In genomic region chr12:50224026-50224692, GRCh38 we compare ENCODE assay signal across 1 cellular context.
A peak's percentile ranks its signal among the peaks of the same experiment; 100 is the strongest.
TF ChIP-seq lines count a peak whose summit lies in the region.

No MANE protein-coding gene starts in this region.

TF ChIP-seq in HepG2, 621 proteins besides CTCF, POLR2A, EP300 and RAD21:
- TF ChIP-seq NFYC (CRISPR knock-in tag; IDR thresholded peaks at IDR 0.05) (no peak), SMARCC2 (IDR thresholded peaks at IDR 0.05) (no peak), ATF7 (IDR thresholded peaks at IDR 0.05) (no peak), ATF7 (CRISPR knock-in tag; IDR thresholded peaks at IDR 0.05) (no peak), TOE1 (CRISPR knock-in tag; IDR thresholded peaks at IDR 0.05) (no peak), SOX5 (CRISPR knock-in tag; IDR thresholded peaks at IDR 0.05; ENCODE audit: borderline replicate concordance) (peak; percentile 68; the same call in 1 of the 2 replicates), MED1 (CRISPR knock-in tag; IDR thresholded peaks at IDR 0.05) (no peak), SAP130 (CRISPR knock-in tag; IDR thresholded peaks at IDR 0.05; ENCODE audit: low read depth) (no peak), HNRNPK (IDR thresholded peaks at IDR 0.05; ENCODE audit: low read depth, low read length, poor library complexity, severe bottlenecking) (no peak), ZNF3 (CRISPR knock-in tag; IDR thresholded peaks at IDR 0.05) (no peak), CERS6 (CRISPR knock-in tag; IDR thresholded peaks at IDR 0.05) (no peak), ZNF230 (CRISPR knock-in tag; IDR thresholded peaks at IDR 0.05) (no peak), RXRA (CRISPR knock-in tag; IDR thresholded peaks at IDR 0.05) (no peak), ZNF766 (CRISPR knock-in tag; IDR thresholded peaks at IDR 0.05; ENCODE audit: borderline replicate concordance) (no peak), SALL1 (CRISPR knock-in tag; IDR thresholded peaks at IDR 0.05) (no peak), SOX13 (IDR thresholded peaks at IDR 0.05) (no peak), SOX13 (CRISPR knock-in tag; conservative IDR thresholded peaks at IDR 0.05 in 1 of 2, IDR thresholded peaks at IDR 0.05 in 1 of 2) (peak in 1 of 2 experiments; percentile 66; a peak in 1 of 4 replicates), ZNF660 (CRISPR knock-in tag; IDR thresholded peaks at IDR 0.05; ENCODE audit: borderline replicate concordance, low read depth) (no peak), XRCC5 (optimal IDR thresholded peaks at IDR 0.05; ENCODE audit: low read length) (no peak), ZXDC (CRISPR knock-in tag; IDR thresholded peaks at IDR 0.05) (no peak), RBAK (CRISPR knock-in tag; IDR thresholded peaks at IDR 0.05) (no peak), MTF2 (CRISPR knock-in tag; IDR thresholded peaks at IDR 0.05; ENCODE audit: borderline replicate concordance) (no peak), EEA1 (CRISPR knock-in tag; IDR thresholded peaks at IDR 0.05; ENCODE audit: borderline replicate concordance) (no peak), CREBL2 (CRISPR knock-in tag; IDR thresholded peaks at IDR 0.05; ENCODE audit: borderline replicate concordance) (no peak), ZNF142 (CRISPR knock-in tag; IDR thresholded peaks at IDR 0.05) (no peak), GMEB1 (CRISPR knock-in tag; IDR thresholded peaks at IDR 0.05; ENCODE audit: borderline replicate concordance) (no peak), TSC22D2 (CRISPR knock-in tag; IDR thresholded peaks at IDR 0.05; ENCODE audit: borderline replicate concordance) (no peak), BHLHE40 (IDR thresholded peaks at IDR 0.05; ENCODE audit: low read length) (peak; percentile 84), FOSL2 (CRISPR knock-in tag; IDR thresholded peaks at IDR 0.05) (peak; percentile 93), NBN (conservative IDR thresholded peaks at IDR 0.05) (no peak)
